ENCODE assay signal across 8 cellular contexts in the genomic region with DNA sequence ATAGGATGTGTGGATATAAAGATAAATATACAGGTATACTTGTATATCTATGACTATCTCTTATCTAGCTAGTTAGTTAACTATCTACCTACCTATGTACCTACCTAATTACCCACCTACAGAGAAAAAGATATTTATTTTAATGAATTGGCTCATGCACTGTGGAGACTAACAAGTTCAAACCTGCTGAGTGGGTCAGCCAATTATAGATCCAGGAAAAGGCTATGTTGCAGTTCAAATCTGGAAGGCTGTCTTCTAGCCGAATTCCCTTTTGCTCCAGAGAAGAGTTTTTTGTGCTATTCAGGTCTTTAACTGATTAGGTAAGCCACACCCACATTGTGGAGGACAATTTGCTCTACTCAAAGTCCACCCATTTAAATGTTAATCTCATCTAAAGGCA.
"Had no signal": no experiment of that assay in that cellular context is flagged by ENCODE, and none has a peak within 500 bp of the region (broad histone marks: within the 10 kb centered on the region; RNA-seq: fewer than 3 reads in every experiment).

No MANE protein-coding gene starts in this region.

- H3K4me3 ChIP-seq: GM23248, HAP-1 had no signal

- H3K4me1 ChIP-seq: HAP-1 had no signal

- H3K27ac Mint-ChIP-seq: HFFc6, IgD-negative memory B cell had no signal

- H3K27ac ChIP-seq: GM23248 had no signal

- ATAC-seq: HCT116 had no signal

- H3K4me3 Mint-ChIP-seq: HFFc6, IgD-negative memory B cell had no signal

- H3K27me3 Mint-ChIP-seq: IgD-negative memory B cell had no signal

- H3K9me3 ChIP-seq: HAP-1 had no signal

- H3K4me1 Mint-ChIP-seq: IgD-negative memory B cell had no signal

- H3K36me3 ChIP-seq: HAP-1 had no signal

- H3K9ac ChIP-seq: GM23248 had no signal

- H2AFZ ChIP-seq: GM23248 had no signal

- DNase-seq: GM23248, GOT3, H7, HFFc6, KBM-7 had no signal
